Comparison of ENCODE assay signal across 21 cellular contexts in the genomic region with DNA sequence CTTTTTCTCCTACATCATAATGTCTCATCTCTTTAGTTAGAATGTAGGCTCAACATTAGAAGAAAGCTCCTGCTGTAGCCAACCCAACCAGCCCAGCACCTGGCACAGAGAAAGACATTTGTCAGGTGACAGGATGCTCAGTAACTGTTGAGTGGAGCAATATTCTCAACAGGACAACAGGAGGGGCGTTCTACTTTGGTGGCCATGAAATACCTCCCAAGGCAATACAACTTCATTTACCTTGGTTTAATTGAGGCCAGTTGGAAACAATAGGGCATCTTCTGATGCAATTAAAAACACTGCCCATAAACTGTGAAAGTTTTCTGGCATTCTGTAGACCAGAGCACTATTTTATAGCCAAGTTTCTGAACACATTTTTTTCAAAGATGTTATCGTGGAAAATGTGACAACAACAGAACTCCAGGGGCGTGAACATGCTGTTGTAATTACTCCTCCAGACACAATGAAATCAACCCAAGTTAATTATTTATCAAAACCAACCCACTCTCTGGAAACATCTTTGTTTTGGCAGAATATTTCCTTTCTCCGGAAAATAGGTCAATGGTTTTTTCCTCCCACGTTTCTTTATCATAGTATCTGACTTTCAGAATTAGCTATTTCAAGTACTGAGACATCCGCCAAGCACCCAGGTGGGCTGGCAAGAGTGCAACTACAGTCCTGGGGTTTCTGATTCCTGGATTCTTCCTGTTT.
DNase-seq lines count a peak whose midpoint lies in the region; ATAC-seq and TF ChIP-seq lines count a peak whose summit lies in the region.
"Had no signal": no experiment of that assay in that cellular context is flagged by ENCODE, and none has a peak within 500 bp of the region (broad histone marks: within the 10 kb centered on the region; RNA-seq: fewer than 3 reads in every experiment).

No MANE protein-coding gene starts in this region.

- H3K4me3 ChIP-seq in neural progenitor cell = no peak overlapping the region
- H3K4me3 ChIP-seq: BLaER1 treated with 17β-estradiol and CSF1 and Interleukin-3, amounts not matched to agents 10 nM and 100 nM; coronary artery; tibial nerve had no signal

- H2AFZ ChIP-seq in neural progenitor cell (replicated peaks) = no peak overlapping the region

- H3F3A ChIP-seq in neural progenitor cell (ENCODE audit: low read depth) = no peaks in the 10 kb centered on the region

- peaks cover 10% of the 10 kb centered on the region for H3K36me3 Mint-ChIP-seq in dendritic cell treated with granulocyte-macrophage colony-stimulating factor and Interleukin-4, amounts not matched to agents 40 ng/mL and 50 ng/mL, for 4 days (ENCODE audit: low read depth)
- H3K36me3 Mint-ChIP-seq in osteocyte (ENCODE audit: unreplicated experiment) = peaks cover 2% of the 10 kb centered on the region
- no peaks in the 10 kb centered on the region for H3K36me3 Mint-ChIP-seq in neural progenitor cell
- no peaks in the 10 kb centered on the region for H3K36me3 Mint-ChIP-seq in WTC11
- H3K36me3 Mint-ChIP-seq: immature natural killer cell had no signal

- no peaks in the 10 kb centered on the region for H3K27me3 ChIP-seq in neural progenitor cell
- H3K27me3 ChIP-seq: BLaER1 treated with 17β-estradiol and CSF1 and Interleukin-3, amounts not matched to agents 10 nM and 100 nM; tibial nerve had no signal

- H3K9me3 Mint-ChIP-seq in dendritic cell treated with granulocyte-macrophage colony-stimulating factor and Interleukin-4, amounts not matched to agents 40 ng/mL and 50 ng/mL, for 4 days = peaks cover 9% of the 10 kb centered on the region
- H3K9me3 Mint-ChIP-seq in osteocyte (ENCODE audit: unreplicated experiment) = peaks cover 14% of the 10 kb centered on the region
- H3K9me3 Mint-ChIP-seq in neural progenitor cell = peaks cover 22% of the 10 kb centered on the region
- H3K9me3 Mint-ChIP-seq in WTC11 = no peaks in the 10 kb centered on the region

- peak overlapping the region; percentile 91 for H3K27ac Mint-ChIP-seq in dendritic cell treated with granulocyte-macrophage colony-stimulating factor and Interleukin-4, amounts not matched to agents 40 ng/mL and 50 ng/mL, for 4 days
- H3K27ac Mint-ChIP-seq in osteocyte (ENCODE audit: unreplicated experiment) = peak overlapping the region; percentile 99
- no peak overlapping the region for H3K27ac Mint-ChIP-seq in neural progenitor cell
- H3K27ac Mint-ChIP-seq in WTC11 = no peak overlapping the region
- H3K27ac Mint-ChIP-seq: activated CD8-positive, alpha-beta T cell treated with anti-CD3 and anti-CD28 coated beads for 36 hours; immature natural killer cell had no signal

- H3K4me1 ChIP-seq in neural progenitor cell = no peaks in the 10 kb centered on the region

- ATAC-seq in GM21526 (IDR thresholded peaks at IDR 0.05; ENCODE audit: low FRiP score, unreplicated experiment) (no peak), WTC11 (no peak)
- ATAC-seq: activated CD8-positive, alpha-beta T cell treated with anti-CD3 and anti-CD28 coated beads for 36 hours; PC-3; SK-N-SH treated with all-trans-retinoic acid at 6 μM for 48 hours had no signal

- no peak overlapping the region for H3K9ac ChIP-seq in neural progenitor cell
- H3K9ac ChIP-seq: BLaER1 treated with 17β-estradiol and CSF1 and Interleukin-3, amounts not matched to agents 10 nM and 100 nM had no signal

- POLR2A ChIA-PET in WTC11 (lab: Charles Lee) = no interaction called here

- no peaks in the 10 kb centered on the region for H3K27me3 Mint-ChIP-seq in dendritic cell treated with granulocyte-macrophage colony-stimulating factor and Interleukin-4, amounts not matched to agents 40 ng/mL and 50 ng/mL, for 4 days
- H3K27me3 Mint-ChIP-seq in osteocyte (ENCODE audit: unreplicated experiment) (no peaks in the 10 kb centered on the region), neural progenitor cell (ENCODE audit: insufficient read depth, low read depth) (peaks cover 7% of the 10 kb centered on the region), WTC11 (ENCODE audit: low read depth) (no peaks in the 10 kb centered on the region; the same call in 1 of the 2 replicates)

- no peaks in the 10 kb centered on the region for H3K36me3 ChIP-seq in neural progenitor cell
- H3K36me3 ChIP-seq: BLaER1 treated with 17β-estradiol and CSF1 and Interleukin-3, amounts not matched to agents 10 nM and 100 nM; tibial nerve had no signal

- intact Hi-C loops in dendritic cell treated with granulocyte-macrophage colony-stimulating factor and Interleukin-4, amounts not matched to agents 40 ng/mL and 50 ng/mL, for 4 days (cut with micrococcal nuclease) = loop anchor here (5.0 kb wide), 1 partner anchor 166 kb away; no protein-coding TSS in a partner anchor

- no peaks in the 10 kb centered on the region for H4K20me1 ChIP-seq in neural progenitor cell (ENCODE audit: low read depth)
- H4K20me1 ChIP-seq: BLaER1 treated with 17β-estradiol and CSF1 and Interleukin-3, amounts not matched to agents 10 nM and 100 nM had no signal

- H3K4me1 Mint-ChIP-seq in dendritic cell treated with granulocyte-macrophage colony-stimulating factor and Interleukin-4, amounts not matched to agents 40 ng/mL and 50 ng/mL, for 4 days (ENCODE audit: low read depth) = peaks cover 65% of the 10 kb centered on the region
- H3K4me1 Mint-ChIP-seq in osteocyte (ENCODE audit: unreplicated experiment) (peaks cover 42% of the 10 kb centered on the region), neural progenitor cell (peaks cover 12% of the 10 kb centered on the region), WTC11 (no peaks in the 10 kb centered on the region)
- H3K4me1 Mint-ChIP-seq: immature natural killer cell had no signal

- H3K9me3 ChIP-seq in neural progenitor cell (ENCODE audit: low read depth) = no peaks in the 10 kb centered on the region
- H3K9me3 ChIP-seq: BLaER1 treated with 17β-estradiol and CSF1 and Interleukin-3, amounts not matched to agents 10 nM and 100 nM had no signal

- H3K27ac ChIP-seq in neural progenitor cell = no peak overlapping the region
- H3K27ac ChIP-seq: tibial nerve had no signal

- DNase-seq in NCI-H510A treated with DMSO at 0.1 percent for 48 hours (lab: John Stamatoyannopoulos, UW) (peak; percentile 1), NCI-H510A (lab: John Stamatoyannopoulos, UW) (no peak), LoVo (ENCODE audit: low spot score) (peak; percentile 6), osteocyte (ENCODE audit: extremely low spot score, unreplicated experiment) (no peak), neural progenitor cell (ENCODE audit: low spot score) (no peak), WTC11 (ENCODE audit: low spot score) (no peak)
- DNase-seq: 8988T; activated CD8-positive, alpha-beta T cell treated with anti-CD3 and anti-CD28 coated beads for 36 hours; amygdala; DMS153; immature natural killer cell; NCI-H2081 treated with DMSO at 0.1 percent for 48 hours; NCI-H69; PC-3; stimulated activated CD4-positive, alpha-beta T cell treated with anti-CD3 and anti-CD28 coated beads, Interleukin-4, amount 100 ng/mL, for 24 hours had no signal

- H3K4me2 ChIP-seq in neural progenitor cell = no peak overlapping the region
- H3K4me2 ChIP-seq: BLaER1 treated with 17β-estradiol and CSF1 and Interleukin-3, amounts not matched to agents 10 nM and 100 nM had no signal

- H3K79me2 ChIP-seq in neural progenitor cell (ENCODE audit: low read depth) = no peaks in the 10 kb centered on the region

- H3K4me3 Mint-ChIP-seq in dendritic cell treated with granulocyte-macrophage colony-stimulating factor and Interleukin-4, amounts not matched to agents 40 ng/mL and 50 ng/mL, for 4 days = no peak overlapping the region
- H3K4me3 Mint-ChIP-seq in osteocyte (ENCODE audit: unreplicated experiment) (no peak overlapping the region), neural progenitor cell (no peak overlapping the region), WTC11 (no peak overlapping the region)
- H3K4me3 Mint-ChIP-seq: activated CD8-positive, alpha-beta T cell treated with anti-CD3 and anti-CD28 coated beads for 36 hours; immature natural killer cell had no signal

- no peak for TF ChIP-seq CTCF in osteocyte (IDR thresholded peaks at IDR 0.05)
- no peak for TF ChIP-seq CTCF in neural progenitor cell (IDR thresholded peaks at IDR 0.05)
- TF ChIP-seq CTCF in WTC11 (IDR thresholded peaks at IDR 0.05) = no peak

- CTCF ChIA-PET in WTC11 (lab: Charles Lee) = no interaction called here

TF ChIP-seq in WTC11, 78 proteins besides CTCF, POLR2A, EP300 and RAD21:
- no peak for TF ChIP-seq ZNF416 (CRISPR knock-in tag; IDR thresholded peaks at IDR 0.05)
- TF ChIP-seq, protein P1, sequence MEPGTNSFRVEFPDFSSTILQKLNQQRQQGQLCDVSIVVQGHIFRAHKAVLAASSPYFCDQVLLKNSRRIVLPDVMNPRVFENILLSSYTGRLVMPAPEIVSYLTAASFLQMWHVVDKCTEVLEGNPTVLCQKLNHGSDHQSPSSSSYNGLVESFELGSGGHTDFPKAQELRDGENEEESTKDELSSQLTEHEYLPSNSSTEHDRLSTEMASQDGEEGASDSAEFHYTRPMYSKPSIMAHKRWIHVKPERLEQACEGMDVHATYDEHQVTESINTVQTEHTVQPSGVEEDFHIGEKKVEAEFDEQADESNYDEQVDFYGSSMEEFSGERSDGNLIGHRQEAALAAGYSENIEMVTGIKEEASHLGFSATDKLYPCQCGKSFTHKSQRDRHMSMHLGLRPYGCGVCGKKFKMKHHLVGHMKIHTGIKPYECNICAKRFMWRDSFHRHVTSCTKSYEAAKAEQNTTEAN (CRISPR knock-in tag; IDR thresholded peaks at IDR 0.05) = no peak

Comparison
In these comparisons a context has a peak if more than half of its experiments do, and no peak if none do; other contexts are left out.
1. DNase-seq: peak in NCI-H510A treated with DMSO at 0.1 percent for 48 hours (single experiment) and LoVo (single experiment); none in NCI-H510A (single experiment), osteocyte (single experiment), neural progenitor cell (single experiment) and WTC11 (single experiment).
2. H3K27ac Mint-ChIP-seq: peak in dendritic cell treated with granulocyte-macrophage colony-stimulating factor and Interleukin-4, amounts not matched to agents 40 ng/mL and 50 ng/mL, for 4 days (single experiment) and osteocyte (single experiment); none in neural progenitor cell (single experiment) and WTC11 (single experiment).